17 cellular contexts compared by ENCODE assay signal in the genomic region with DNA sequence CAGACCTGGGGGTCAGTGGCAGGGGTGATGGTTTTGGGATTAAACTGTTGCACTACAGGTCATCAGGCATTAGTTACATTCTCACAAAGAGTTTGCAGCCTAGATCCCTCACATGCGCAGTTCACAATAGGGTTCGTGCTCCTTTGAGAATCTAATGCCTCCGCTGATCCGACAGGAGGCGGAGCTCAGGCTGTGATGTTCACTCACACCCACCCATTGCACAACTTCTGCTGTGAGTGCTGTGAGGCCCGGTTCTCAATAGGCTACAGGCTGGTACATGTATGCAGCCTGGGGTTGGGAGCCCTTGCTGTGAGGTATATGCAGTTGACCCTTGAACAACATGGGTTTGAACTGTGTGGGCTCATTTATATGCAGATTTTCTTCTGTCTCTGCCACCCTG.
"Had no signal": no experiment of that assay in that cellular context is flagged by ENCODE, and none has a peak within 500 bp of the region (broad histone marks: within the 10 kb centered on the region; RNA-seq: fewer than 3 reads in every experiment).

No MANE protein-coding gene starts in this region.

- H3K9me3 ChIP-seq: ascending aorta, thoracic aorta had no signal

- H3K4me1 Mint-ChIP-seq: activated CD4-positive, alpha-beta T cell treated with anti-CD3 and anti-CD28 coated beads for 36 hours; memory B cell; nephron progenitor cell; stimulated activated naive CD8-positive, alpha-beta T cell treated with anti-CD3 and anti-CD28 coated beads, Interleukin-15, amount 100 ng/mL, for 72 hours had no signal

- H3K4me1 ChIP-seq: ascending aorta had no signal

- ATAC-seq: activated CD4-positive, alpha-beta T cell treated with anti-CD3 and anti-CD28 coated beads for 36 hours; activated CD8-positive, alpha-beta T cell treated with anti-CD3 and anti-CD28 coated beads, Interleukin-2, amount 10 ng/mL, durations not matched to agents 7 days and 5 days; left lobe of liver; stimulated activated naive CD8-positive, alpha-beta T cell treated with anti-CD3 and anti-CD28 coated beads, Interleukin-15, amount 100 ng/mL, for 72 hours had no signal

- H3K9me3 Mint-ChIP-seq: nephron progenitor cell; stimulated activated naive CD8-positive, alpha-beta T cell treated with anti-CD3 and anti-CD28 coated beads, Interleukin-15, amount 100 ng/mL, for 72 hours had no signal

- H3K27ac ChIP-seq: ascending aorta, cardiac muscle cell, coronary artery, thoracic aorta, VCaP had no signal

- H3K36me3 Mint-ChIP-seq: memory B cell had no signal

- H3K4me3 Mint-ChIP-seq: activated CD4-positive, alpha-beta T cell treated with anti-CD3 and anti-CD28 coated beads for 36 hours; activated CD8-positive, alpha-beta T cell treated with anti-CD3 and anti-CD28 coated beads, Interleukin-2, amount 10 ng/mL, durations not matched to agents 7 days and 5 days; memory B cell; nephron progenitor cell; stimulated activated naive CD8-positive, alpha-beta T cell treated with anti-CD3 and anti-CD28 coated beads, Interleukin-15, amount 100 ng/mL, for 72 hours had no signal

- FAIRE-seq: urothelium cell line had no signal

- H3K36me3 ChIP-seq: ascending aorta, cardiac muscle cell, thoracic aorta had no signal

- H3K27me3 Mint-ChIP-seq: activated CD4-positive, alpha-beta T cell treated with anti-CD3 and anti-CD28 coated beads for 36 hours; memory B cell; stimulated activated naive CD8-positive, alpha-beta T cell treated with anti-CD3 and anti-CD28 coated beads, Interleukin-15, amount 100 ng/mL, for 72 hours had no signal

- DNase-seq: activated CD4-positive, alpha-beta T cell treated with anti-CD3 and anti-CD28 coated beads for 36 hours; activated CD8-positive, alpha-beta memory T cell treated with anti-CD3 and anti-CD28 coated beads, Interleukin-2, amount 50 U/mL, for 48 hours; activated CD8-positive, alpha-beta T cell treated with anti-CD3 and anti-CD28 coated beads, Interleukin-2, amount 10 ng/mL, durations not matched to agents 7 days and 5 days; activated naive CD4-positive, alpha-beta T cell; effector memory CD4-positive, alpha-beta T cell; nephron progenitor cell; stimulated activated CD4-positive, alpha-beta T cell treated with anti-CD3 and anti-CD28 coated beads, Interleukin-15, amount 100 ng/mL, for 24 hours; stimulated activated CD4-positive, alpha-beta T cell treated with anti-CD3 and anti-CD28 coated beads, Interleukin-4, amount 100 ng/mL, for 24 hours; stimulated activated naive CD8-positive, alpha-beta T cell treated with anti-CD3 and anti-CD28 coated beads, Interleukin-15, amount 100 ng/mL, for 72 hours had no signal

- H3K27ac Mint-ChIP-seq: activated CD4-positive, alpha-beta T cell treated with anti-CD3 and anti-CD28 coated beads for 36 hours; activated CD8-positive, alpha-beta T cell treated with anti-CD3 and anti-CD28 coated beads, Interleukin-2, amount 10 ng/mL, durations not matched to agents 7 days and 5 days; memory B cell; nephron progenitor cell; stimulated activated naive CD8-positive, alpha-beta T cell treated with anti-CD3 and anti-CD28 coated beads, Interleukin-15, amount 100 ng/mL, for 72 hours had no signal

- H3K27me3 ChIP-seq: ascending aorta, cardiac muscle cell had no signal

- H3K4me3 ChIP-seq: ascending aorta, cardiac muscle cell, coronary artery, thoracic aorta had no signal
